In the genomic region with DNA sequence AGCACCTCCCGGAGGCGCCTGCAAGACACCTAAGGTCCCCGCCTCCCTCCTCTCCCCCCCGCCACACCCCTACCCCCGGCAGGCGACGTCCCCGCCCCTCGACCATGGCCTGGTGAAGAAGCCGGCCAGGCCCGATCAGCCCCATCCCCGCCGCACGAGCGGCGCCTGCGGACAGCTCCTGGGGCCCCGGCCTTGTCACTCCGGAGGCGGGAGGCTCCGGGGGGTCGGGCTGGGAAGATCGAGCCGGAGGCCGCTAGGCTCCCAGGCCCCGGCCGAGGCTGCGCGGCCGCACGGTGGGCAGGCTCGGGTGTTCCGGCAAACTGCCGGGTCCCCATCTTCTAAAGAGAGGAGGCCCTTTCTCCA, we compare ENCODE assay signal across 8 cellular contexts. TPM values are rescaled to one million over a fixed set of nuclear protein-coding genes. Genes with fewer than 3 reads are reported as not detected.
DNase-seq lines count a peak whose midpoint lies in the region; ATAC-seq and TF ChIP-seq lines count a peak whose summit lies in the region.

No MANE protein-coding gene starts in this region.

- peak overlapping the region; percentile 51 for H3K4me3 Mint-ChIP-seq in activated CD4-positive, alpha-beta T cell treated with anti-CD3 and anti-CD28 coated beads, Interleukin-2, amount 10 ng/mL, durations not matched to agents 7 days and 5 days
- H3K4me3 Mint-ChIP-seq in activated CD4-positive, alpha-beta T cell treated with anti-CD3 and anti-CD28 coated beads for 36 hours: no peak overlapping the region

- H3K4me2 ChIP-seq in osteoblast (ENCODE audit: insufficient read depth, low read length): peak overlapping the region; percentile 77

- TF ChIP-seq CTCF in osteoblast (IDR thresholded peaks at IDR 0.05; ENCODE audit: extremely low read depth, low read depth, low read length): no peak

- H3K9me3 ChIP-seq in esophagus (ENCODE audit: control insufficient read depth in 2 of 2, insufficient read depth in 1 of 2, low read depth in 1 of 2, low read length in 1 of 2) (no peaks in the 10 kb centered on the region), osteoblast (ENCODE audit: low read depth, low read length) (no peaks in the 10 kb centered on the region)

- H3K4me1 ChIP-seq in esophagus (ENCODE audit: control insufficient read depth in 2 of 2, insufficient read depth in 2 of 2, low read length in 1 of 2) (peaks cover 7 to 15% of the 10 kb centered on the region in 2 donors), osteoblast (ENCODE audit: insufficient read depth, low read length) (peaks cover 12% of the 10 kb centered on the region)

- no peaks in the 10 kb centered on the region for H3K79me2 ChIP-seq in osteoblast (ENCODE audit: insufficient read depth, low read length)

- H3K9me3 Mint-ChIP-seq in activated CD4-positive, alpha-beta T cell treated with anti-CD3 and anti-CD28 coated beads, Interleukin-2, amount 10 ng/mL, durations not matched to agents 7 days and 5 days: no peaks in the 10 kb centered on the region
- no peaks in the 10 kb centered on the region for H3K9me3 Mint-ChIP-seq in activated CD4-positive, alpha-beta T cell treated with anti-CD3 and anti-CD28 coated beads for 36 hours (ENCODE audit: low read depth)

- H3K27me3 ChIP-seq in esophagus (ENCODE audit: control insufficient read depth in 1 of 2, insufficient read depth in 2 of 2, low read length in 2 of 2) (no peaks in the 10 kb centered on the region), osteoblast (ENCODE audit: insufficient read depth, low read length) (peaks cover 35% of the 10 kb centered on the region)

- CTCF ChIA-PET in activated CD4-positive, alpha-beta T cell treated with anti-CD3 and anti-CD28 coated beads, Interleukin-2, amount 10 ng/mL, durations not matched to agents 7 days and 5 days (lab: Charles Lee): interaction anchor here (0.5 to 7.6 kb wide), 7 partner anchors 10 to 136 kb away, joined by 3 to 60 read pairs (median 4); no protein-coding TSS in a partner anchor
- CTCF ChIA-PET in activated CD4-positive, alpha-beta T cell treated with anti-CD3 and anti-CD28 coated beads for 36 hours (lab: Charles Lee): interaction anchor here (0.6 to 8.3 kb wide), 3 partner anchors 15 to 136 kb away, joined by 3 to 102 read pairs (median 3); no protein-coding TSS in a partner anchor

- no peak overlapping the region for H3K27ac ChIP-seq in esophagus (ENCODE audit: low read depth in 2 of 2, low read length in 1 of 2)
- H3K27ac ChIP-seq in osteoblast (ENCODE audit: low read depth, low read length): no peak overlapping the region

- peaks cover 20% of the 10 kb centered on the region for H3K4me1 Mint-ChIP-seq in activated CD4-positive, alpha-beta T cell treated with anti-CD3 and anti-CD28 coated beads, Interleukin-2, amount 10 ng/mL, durations not matched to agents 7 days and 5 days
- peaks cover 12% of the 10 kb centered on the region for H3K4me1 Mint-ChIP-seq in activated CD4-positive, alpha-beta T cell treated with anti-CD3 and anti-CD28 coated beads for 36 hours

- ATAC-seq in activated CD4-positive, alpha-beta T cell treated with anti-CD3 and anti-CD28 coated beads for 36 hours: no peak
- no peak for ATAC-seq in HG02588 (IDR thresholded peaks at IDR 0.05; ENCODE audit: unreplicated experiment)

- POLR2A ChIA-PET in activated CD4-positive, alpha-beta T cell treated with anti-CD3 and anti-CD28 coated beads, Interleukin-2, amount 10 ng/mL, durations not matched to agents 7 days and 5 days (lab: Charles Lee): no interaction called here
- POLR2A ChIA-PET in activated CD4-positive, alpha-beta T cell treated with anti-CD3 and anti-CD28 coated beads for 36 hours (lab: Charles Lee): interaction anchor here (0.5 kb wide), 1 partner anchor 74 kb away, joined by 4 read pairs; a partner anchor contains a TSS

- H2AFZ ChIP-seq in osteoblast (ENCODE audit: low read length): peak overlapping the region; percentile 25

- no peaks in the 10 kb centered on the region for H3K36me3 Mint-ChIP-seq in activated CD4-positive, alpha-beta T cell treated with anti-CD3 and anti-CD28 coated beads, Interleukin-2, amount 10 ng/mL, durations not matched to agents 7 days and 5 days (ENCODE audit: low read depth)
- no peaks in the 10 kb centered on the region for H3K36me3 Mint-ChIP-seq in activated CD4-positive, alpha-beta T cell treated with anti-CD3 and anti-CD28 coated beads for 36 hours (ENCODE audit: low read depth)

- no peaks in the 10 kb centered on the region for H3K36me3 ChIP-seq in esophagus (ENCODE audit: control insufficient read depth in 2 of 2, insufficient read depth in 2 of 2, low read length in 1 of 2)
- no peaks in the 10 kb centered on the region for H3K36me3 ChIP-seq in osteoblast (ENCODE audit: insufficient read depth, low read length)

- intact Hi-C loops in activated CD4-positive, alpha-beta T cell treated with anti-CD3 and anti-CD28 coated beads for 36 hours (cut with DNase I, micrococcal nuclease): loop anchor here (2.0 to 5.0 kb wide), 3 partner anchors 34 to 136 kb away; a partner anchor contains a TSS

- no peak for DNase-seq in activated CD4-positive, alpha-beta T cell treated with anti-CD3 and anti-CD28 coated beads, Interleukin-2, amount 10 ng/mL, durations not matched to agents 7 days and 5 days
- no peak for DNase-seq in activated CD4-positive, alpha-beta T cell treated with anti-CD3 and anti-CD28 coated beads for 36 hours
- peak; percentile 12 for DNase-seq in RKO (ENCODE audit: low spot score)
- peak; percentile 97 for DNase-seq in osteoblast (ENCODE audit: insufficient read length, low spot score, missing footprints)
- no peak for DNase-seq in OCI-M2 (lab: John Stamatoyannopoulos, UW; ENCODE audit: unreplicated experiment)
- DNase-seq in C1 segment of cervical spinal cord (lab: John Stamatoyannopoulos, UW): no peak

- no peak overlapping the region for H3K27ac Mint-ChIP-seq in activated CD4-positive, alpha-beta T cell treated with anti-CD3 and anti-CD28 coated beads, Interleukin-2, amount 10 ng/mL, durations not matched to agents 7 days and 5 days
- H3K27ac Mint-ChIP-seq in activated CD4-positive, alpha-beta T cell treated with anti-CD3 and anti-CD28 coated beads for 36 hours: no peak overlapping the region

- 2 to 6% methylated on average over 31 to 34 of the region's 34 CpGs for WGBS in esophagus, 2 donors

- H3K27me3 Mint-ChIP-seq in activated CD4-positive, alpha-beta T cell treated with anti-CD3 and anti-CD28 coated beads, Interleukin-2, amount 10 ng/mL, durations not matched to agents 7 days and 5 days: peaks cover 53% of the 10 kb centered on the region
- H3K27me3 Mint-ChIP-seq in activated CD4-positive, alpha-beta T cell treated with anti-CD3 and anti-CD28 coated beads for 36 hours: peaks cover 27% of the 10 kb centered on the region

- H3K4me3 ChIP-seq in esophagus (ENCODE audit: low read depth in 1 of 2, low read length in 2 of 2) (peak overlapping the region; percentile 33 to 44), osteoblast (ENCODE audit: insufficient read depth, low read length) (peak overlapping the region; percentile 66)

- no peaks in the 10 kb centered on the region for H4K20me1 ChIP-seq in osteoblast (ENCODE audit: insufficient read depth, low read length)

RNA-seq across cellular contexts. Expression of a gene that starts 0.4 kb away (rescaled TPM):
- 1 to 10 TPM; 4.1 to 5.9 TPM for total RNA-seq in activated CD4-positive, alpha-beta T cell treated with anti-CD3 and anti-CD28 coated beads, Interleukin-2, amount 10 ng/mL, durations not matched to agents 7 days and 5 days
- total RNA-seq in activated CD4-positive, alpha-beta T cell treated with anti-CD3 and anti-CD28 coated beads for 36 hours: under 1 TPM; 0.26 to 0.46 TPM
- polyA plus RNA-seq in esophagus: 1 to 10 TPM; 1.2 to 1.9 TPM
- total RNA-seq in osteoblast: 10.1 and 17.7 TPM in 2 replicates

RNA-seq across cellular contexts. Expression of a gene that starts 30.4 kb away (rescaled TPM):
- total RNA-seq in activated CD4-positive, alpha-beta T cell treated with anti-CD3 and anti-CD28 coated beads, Interleukin-2, amount 10 ng/mL, durations not matched to agents 7 days and 5 days: 1 to 10 TPM; 7.9 to 9.5 TPM
- 1 to 10 TPM; 2.5 to 3.0 TPM for total RNA-seq in activated CD4-positive, alpha-beta T cell treated with anti-CD3 and anti-CD28 coated beads for 36 hours
- polyA plus RNA-seq in esophagus: 10 to 100 TPM; 35.0 to 45.6 TPM
- total RNA-seq in osteoblast: 32.2 and 33.6 TPM in 2 replicates

RNA-seq across cellular contexts. Expression of a gene that starts 46.7 kb away (rescaled TPM):
- not detected for total RNA-seq in activated CD4-positive, alpha-beta T cell treated with anti-CD3 and anti-CD28 coated beads, Interleukin-2, amount 10 ng/mL, durations not matched to agents 7 days and 5 days
- not detected for total RNA-seq in activated CD4-positive, alpha-beta T cell treated with anti-CD3 and anti-CD28 coated beads for 36 hours
- polyA plus RNA-seq in esophagus: under 1 TPM in 1 of 2 donors, not detected in 1; 0.04 TPM
- not detected in 2 replicates for total RNA-seq in osteoblast

Comparison
In these comparisons a context has a peak if more than half of its experiments do, and no peak if none do; other contexts are left out.
1. DNase-seq: peak in RKO (single experiment) and osteoblast (single experiment); none in activated CD4-positive, alpha-beta T cell treated with anti-CD3 and anti-CD28 coated beads, Interleukin-2, amount 10 ng/mL, durations not matched to agents 7 days and 5 days (single experiment), activated CD4-positive, alpha-beta T cell treated with anti-CD3 and anti-CD28 coated beads for 36 hours (single experiment), OCI-M2 (single experiment) and C1 segment of cervical spinal cord (0 of 14).